ENCODE assay signal across 1 cellular context in genomic region chr2:96305091-96305978, GRCh38.
TF ChIP-seq lines count a peak whose summit lies in the region.

SNRNP200 (minus strand) TSS chr2:96305546; CDS start chr2:96305437, 109 bp downstream.

TF ChIP-seq in HepG2, 621 proteins besides CTCF, POLR2A, EP300 and RAD21 (continued from another document and continues in another):
- TF ChIP-seq STAT6 (CRISPR knock-in tag; IDR thresholded peaks at IDR 0.05; ENCODE audit: borderline replicate concordance) = peak; percentile 78; the same call in 1 of the 2 replicates
- TF ChIP-seq ATF6 (CRISPR knock-in tag; conservative IDR thresholded peaks at IDR 0.05) = peak; percentile 76
- no peak for TF ChIP-seq GPBP1L1 (CRISPR knock-in tag; IDR thresholded peaks at IDR 0.05)
- TF ChIP-seq ATF2 (CRISPR knock-in tag; IDR thresholded peaks at IDR 0.05) = peak; percentile 79
- peak; percentile 69 for TF ChIP-seq ARID5B (CRISPR knock-in tag; IDR thresholded peaks at IDR 0.05)
- 0 out of 2 replicates have a peak, but pooled peaks have one; percentile 54 for TF ChIP-seq MLLT10 (CRISPR knock-in tag; IDR thresholded peaks at IDR 0.05)
- TF ChIP-seq DNMT1 (CRISPR knock-in tag; IDR thresholded peaks at IDR 0.05) = peak; percentile 98; the same call in 1 of the 2 replicates
- no peak for TF ChIP-seq ATAD3A (CRISPR knock-in tag; IDR thresholded peaks at IDR 0.05)
- TF ChIP-seq ZFP36 (IDR thresholded peaks at IDR 0.05; ENCODE audit: borderline replicate concordance, low read depth, low read length, partially characterized antibody) = no peak
- peak; percentile 94 for TF ChIP-seq TARDBP (CRISPR knock-in tag; IDR thresholded peaks at IDR 0.05)
- peak; percentile 26; the same call in 1 of the 2 replicates for TF ChIP-seq DPF2 (CRISPR knock-in tag; IDR thresholded peaks at IDR 0.05; ENCODE audit: borderline replicate concordance, low read depth)
- TF ChIP-seq XRCC5 (optimal IDR thresholded peaks at IDR 0.05; ENCODE audit: low read length) = peak; percentile 71
- peak; percentile 92 for TF ChIP-seq ATF7-NPFF (CRISPR knock-in tag; IDR thresholded peaks at IDR 0.05; ENCODE audit: low read depth)
- 0 out of 2 replicates have a peak, but pooled peaks have one; percentile 77 for TF ChIP-seq NPAS2 (CRISPR knock-in tag; IDR thresholded peaks at IDR 0.05; ENCODE audit: borderline replicate concordance)
- TF ChIP-seq ZNF598 (CRISPR knock-in tag; IDR thresholded peaks at IDR 0.05; ENCODE audit: borderline replicate concordance) = peak; percentile 99
- TF ChIP-seq ZNF740 (CRISPR knock-in tag; IDR thresholded peaks at IDR 0.05) = peak; percentile 87; the same call in 1 of the 2 replicates
- peak; percentile 49; the same call in 1 of the 2 replicates for TF ChIP-seq NAIF1 (CRISPR knock-in tag; IDR thresholded peaks at IDR 0.05; ENCODE audit: borderline replicate concordance)
- no peak for TF ChIP-seq TRIM24 (CRISPR knock-in tag; IDR thresholded peaks at IDR 0.05)
- no peak for TF ChIP-seq PREB (CRISPR knock-in tag; IDR thresholded peaks at IDR 0.05)
- TF ChIP-seq ZNF121 (CRISPR knock-in tag; IDR thresholded peaks at IDR 0.05) = no peak; the same call in 1 of the 2 replicates
- TF ChIP-seq ZNF567 (CRISPR knock-in tag; IDR thresholded peaks at IDR 0.05; ENCODE audit: borderline replicate concordance) = peak; percentile 96
- peak; percentile 93 for TF ChIP-seq KLF15 (CRISPR knock-in tag; IDR thresholded peaks at IDR 0.05; ENCODE audit: borderline replicate concordance)
- peak; percentile 73 for TF ChIP-seq ETV5 (CRISPR knock-in tag; IDR thresholded peaks at IDR 0.05; ENCODE audit: borderline replicate concordance)
- TF ChIP-seq POGZ (CRISPR knock-in tag; IDR thresholded peaks at IDR 0.05) = peak; percentile 85; the same call in 1 of the 2 replicates
- no peak for TF ChIP-seq ZNF260 (CRISPR knock-in tag; IDR thresholded peaks at IDR 0.05; ENCODE audit: borderline replicate concordance, low read depth)
- TF ChIP-seq ZNF383 (CRISPR knock-in tag; IDR thresholded peaks at IDR 0.05; ENCODE audit: borderline replicate concordance) = 0 out of 2 replicates have a peak, but pooled peaks have one; percentile 98
- no peak for TF ChIP-seq HOXA9 (CRISPR knock-in tag; IDR thresholded peaks at IDR 0.05; ENCODE audit: borderline replicate concordance)
- TF ChIP-seq ZNF24 (IDR thresholded peaks at IDR 0.05) = no peak
- TF ChIP-seq TFAP4 (IDR thresholded peaks at IDR 0.05; ENCODE audit: borderline replicate concordance, low read depth) = peak; percentile 62; the same call in 1 of the 2 replicates
- TF ChIP-seq TRAFD1 (CRISPR knock-in tag; IDR thresholded peaks at IDR 0.05; ENCODE audit: borderline replicate concordance) = peak; percentile 97
- no peak for TF ChIP-seq ONECUT2 (CRISPR knock-in tag; IDR thresholded peaks at IDR 0.05)
- TF ChIP-seq TBX3 (IDR thresholded peaks at IDR 0.05; ENCODE audit: borderline replicate concordance) = peak; percentile 22; the same call in 1 of the 2 replicates
- TF ChIP-seq SNAPC5 (CRISPR knock-in tag; IDR thresholded peaks at IDR 0.05; ENCODE audit: borderline replicate concordance) = peak; percentile 35; the same call in 1 of the 2 replicates
- TF ChIP-seq ZFP36L2 (CRISPR knock-in tag; IDR thresholded peaks at IDR 0.05) = no peak
- peak; percentile 74; the same call in 1 of the 2 replicates for TF ChIP-seq ZNF335 (CRISPR knock-in tag; IDR thresholded peaks at IDR 0.05)
- TF ChIP-seq CSRNP2 (CRISPR knock-in tag; conservative IDR thresholded peaks at IDR 0.05; ENCODE audit: low read depth) = no peak
- TF ChIP-seq ZNF329 (CRISPR knock-in tag; IDR thresholded peaks at IDR 0.05; ENCODE audit: low read depth) = peak; percentile 89
- no peak for TF ChIP-seq SP1 (IDR thresholded peaks at IDR 0.05)
- peak; percentile 93 for TF ChIP-seq SP1 (CRISPR knock-in tag; IDR thresholded peaks at IDR 0.05)
- peak; percentile 42; the same call in 1 of the 2 replicates for TF ChIP-seq FOXK2 (IDR thresholded peaks at IDR 0.05)
- no peak; the same call in 1 of the 2 replicates for TF ChIP-seq ZNF558 (CRISPR knock-in tag; IDR thresholded peaks at IDR 0.05; ENCODE audit: borderline replicate concordance)
- TF ChIP-seq KAT2B (IDR thresholded peaks at IDR 0.05; ENCODE audit: borderline replicate concordance, low read depth, low read length) = no peak
- TF ChIP-seq NR3C1 (CRISPR knock-in tag; IDR thresholded peaks at IDR 0.05) = no peak
- no peak for TF ChIP-seq CHD4 (IDR thresholded peaks at IDR 0.05; ENCODE audit: borderline replicate concordance, low read length)
- TF ChIP-seq ZNF296 (CRISPR knock-in tag; conservative IDR thresholded peaks at IDR 0.05) = no peak
- peak; percentile 90; the same call in 1 of the 2 replicates for TF ChIP-seq ZNF367 (CRISPR knock-in tag; IDR thresholded peaks at IDR 0.05; ENCODE audit: borderline replicate concordance)
